In genomic region chr3:48501196-48501595, GRCh38 we compare ENCODE assay signal across 20 cellular contexts. TPM values are rescaled to one million over a fixed set of nuclear protein-coding genes. Genes with fewer than 3 reads are reported as not detected.
A peak's percentile ranks its signal among the peaks of the same experiment; 100 is the strongest.
DNase-seq lines count a peak whose midpoint lies in the region; ATAC-seq and TF ChIP-seq lines count a peak whose summit lies in the region.
"Had no signal": no experiment of that assay in that cellular context is flagged by ENCODE, and none has a peak within 500 bp of the region (broad histone marks: within the 10 kb centered on the region; RNA-seq: fewer than 3 reads in every experiment).

No MANE protein-coding gene starts in this region.

- WGBS in H9 (ENCODE audit: extremely low coverage, insufficient read length, low lambda C conversion rate), result no CpG with 5 or more reads among the region's 7 CpGs

- H2BK15ac ChIP-seq in H9 (ENCODE audit: low read depth, low read length), result no peak overlapping the region

- no peaks in the 10 kb centered on the region for H3K27me3 ChIP-seq in CD4-positive, CD25-positive, alpha-beta regulatory T cell (ENCODE audit: control insufficient read depth, insufficient read depth, low read length)
- H3K27me3 ChIP-seq in H9 (ENCODE audit: insufficient read depth, low read length) (no peaks in the 10 kb centered on the region), tibial artery (no peaks in the 10 kb centered on the region)
- H3K27me3 ChIP-seq: body of pancreas, gastroesophageal sphincter, left lung, pancreas, SJCRH30 had no signal

- no peak overlapping the region for H3K9ac ChIP-seq in H9 (ENCODE audit: extremely low read depth, insufficient read length, low read length)

- H3K79me2 ChIP-seq in H9 (ENCODE audit: insufficient read depth, low read length), result peaks cover 1% of the 10 kb centered on the region; the same call in 1 of the 2 replicates

- peaks cover 5 to 53% (median 23%) of the 10 kb centered on the region in 4 donors for H3K4me1 Mint-ChIP-seq in CD4-positive, CD25-positive, alpha-beta regulatory T cell
- H3K4me1 Mint-ChIP-seq in H9 (peaks cover 25 to 31% of the 10 kb centered on the region in 2 experiments), neural crest cell (peaks cover 6% of the 10 kb centered on the region)
- H3K4me1 Mint-ChIP-seq in central memory CD8-positive, alpha-beta T cell, result peaks cover 39% of the 10 kb centered on the region

- no peak overlapping the region for H2BK5ac ChIP-seq in H9 (ENCODE audit: insufficient read length, low read length)

- H3K4me1 ChIP-seq in CD4-positive, CD25-positive, alpha-beta regulatory T cell (ENCODE audit: control insufficient read depth, insufficient read depth, low read length, poor library complexity, severe bottlenecking), result peaks cover 26% of the 10 kb centered on the region
- H3K4me1 ChIP-seq in H9 (ENCODE audit: insufficient read depth, low read length), result peaks cover 4% of the 10 kb centered on the region; the same call in 1 of the 2 replicates
- H3K4me1 ChIP-seq in tibial artery, result peaks cover 0 to 28% (median 22%) of the 10 kb centered on the region in 4 donors

- H3K36me3 ChIP-seq in CD4-positive, CD25-positive, alpha-beta regulatory T cell (ENCODE audit: control insufficient read depth, insufficient read depth, low read length), result peaks cover 8% of the 10 kb centered on the region
- peaks cover 6 to 38% (median 31%) of the 10 kb centered on the region in 3 donors for H3K36me3 ChIP-seq in tibial artery
- H3K36me3 ChIP-seq: pancreas, SJCRH30 had no signal

- ATAC-seq in CD4-positive, CD25-positive, alpha-beta regulatory T cell (ENCODE audit: low read depth in 2 of 2), result no peak
- ATAC-seq in central memory CD8-positive, alpha-beta T cell (replicated peaks; ENCODE audit: extremely low read depth, poor library complexity, severe bottlenecking), result no peak
- ATAC-seq in HG03095 (IDR thresholded peaks at IDR 0.05; ENCODE audit: unreplicated experiment), result no peak
- ATAC-seq: activated CD4-positive, CD25-positive, alpha-beta regulatory T cell treated with anti-CD3 and anti-CD28 coated beads, Interleukin-2, amount 50 U/mL, for 24 hours; body of pancreas; gastroesophageal sphincter; left lung; mucosa of descending colon; pancreas had no signal

- H3K36me3 Mint-ChIP-seq in CD4-positive, CD25-positive, alpha-beta regulatory T cell, result peaks cover 13% of the 10 kb centered on the region
- H3K36me3 Mint-ChIP-seq in H9 (ENCODE audit: insufficient read depth in 1 of 3, low read depth in 3 of 3) (peaks cover 18 to 28% (median 28%) of the 10 kb centered on the region in 3 experiments), neural crest cell (ENCODE audit: low read depth) (peaks cover 5% of the 10 kb centered on the region)
- peaks cover 14% of the 10 kb centered on the region for H3K36me3 Mint-ChIP-seq in central memory CD8-positive, alpha-beta T cell (ENCODE audit: insufficient read depth)

- H2BK20ac ChIP-seq in H9 (ENCODE audit: low read depth, low read length, poor library complexity, severe bottlenecking), result no peak overlapping the region

- no peak overlapping the region for H3K4me2 ChIP-seq in H9 (ENCODE audit: insufficient read depth, insufficient read length, low read length)

- H3K27me3 Mint-ChIP-seq in CD4-positive, CD25-positive, alpha-beta regulatory T cell, result no peaks in the 10 kb centered on the region
- H3K27me3 Mint-ChIP-seq in H9 (ENCODE audit: low read depth), result peaks cover 8% of the 10 kb centered on the region
- H3K27me3 Mint-ChIP-seq in central memory CD8-positive, alpha-beta T cell, result no peaks in the 10 kb centered on the region
- no peaks in the 10 kb centered on the region for H3K27me3 Mint-ChIP-seq in neural crest cell (ENCODE audit: low read depth)

- peaks cover 11% of the 10 kb centered on the region for H3K23me2 ChIP-seq in H9 (ENCODE audit: insufficient read length, low read depth, low read length, poor library complexity, severe bottlenecking)

- H3K23ac ChIP-seq in H9 (ENCODE audit: insufficient read length, low read depth, low read length), result no peak overlapping the region

- H4K91ac ChIP-seq in H9 (ENCODE audit: insufficient read length, low read depth, low read length), result no peak overlapping the region

- no peak for DNase-seq in CD4-positive, CD25-positive, alpha-beta regulatory T cell
- no peak for DNase-seq in H9
- DNase-seq in central memory CD8-positive, alpha-beta T cell (ENCODE audit: low spot score in 2 of 2), result no peak
- no peak for DNase-seq in neural crest cell (ENCODE audit: low read depth, low spot score)
- DNase-seq in GM13977 (ENCODE audit: low spot score), result no peak
- no peak for DNase-seq in tibial artery
- DNase-seq: activated naive CD4-positive, alpha-beta T cell treated with anti-CD3 and anti-CD28 coated beads, Interleukin-2, amount 50 U/mL, for 16 hours; body of pancreas; cortex of kidney; GDM1; left lung; mucosa of descending colon; NCI-H1417 treated with DMSO at 0.1 percent for 48 hours; NCI-H526; SJCRH30; stimulated activated CD4-positive, alpha-beta T cell treated with anti-CD3 and anti-CD28 coated beads, Interleukin-2, amount 100 ng/mL, for 24 hours had no signal

- H3K4me3 Mint-ChIP-seq in CD4-positive, CD25-positive, alpha-beta regulatory T cell, result peak overlapping the region in 1 of 4 donors; percentile 19
- H3K4me3 Mint-ChIP-seq in H9, result no peak overlapping the region
- no peak overlapping the region for H3K4me3 Mint-ChIP-seq in central memory CD8-positive, alpha-beta T cell
- peak overlapping the region; percentile 38 for H3K4me3 Mint-ChIP-seq in neural crest cell

- H4K5ac ChIP-seq in H9 (ENCODE audit: insufficient read length, low read depth, low read length), result no peak overlapping the region

- no peak overlapping the region for H2BK12ac ChIP-seq in H9 (ENCODE audit: insufficient read length, low read depth, low read length)

- no peaks in the 10 kb centered on the region for H4K20me1 ChIP-seq in H9 (ENCODE audit: control insufficient read depth, insufficient read depth, insufficient read length)

- H3K4me3 ChIP-seq in CD4-positive, CD25-positive, alpha-beta regulatory T cell (ENCODE audit: low read depth, low read length), result no peak overlapping the region
- no peak overlapping the region for H3K4me3 ChIP-seq in tibial artery
- H3K4me3 ChIP-seq: body of pancreas, gastroesophageal sphincter, left lung, mucosa of descending colon, pancreas, SJCRH30 had no signal

- no peaks in the 10 kb centered on the region for H3K9me3 Mint-ChIP-seq in CD4-positive, CD25-positive, alpha-beta regulatory T cell
- H3K9me3 Mint-ChIP-seq in H9, result peaks cover 10% of the 10 kb centered on the region in 2 experiments; a peak in 4 of 5 replicates
- H3K9me3 Mint-ChIP-seq in central memory CD8-positive, alpha-beta T cell, result no peaks in the 10 kb centered on the region
- H3K9me3 Mint-ChIP-seq in neural crest cell, result no peaks in the 10 kb centered on the region

- H3K56ac ChIP-seq in H9 (ENCODE audit: insufficient read length, low read depth, low read length), result no peak overlapping the region

- no peak overlapping the region for H3K4ac ChIP-seq in H9 (ENCODE audit: low read depth, low read length)

- H2AFZ ChIP-seq in H9 (ENCODE audit: low read length), result no peak overlapping the region

- no peak overlapping the region for H3K27ac ChIP-seq in CD4-positive, CD25-positive, alpha-beta regulatory T cell (ENCODE audit: insufficient read depth, low read length, poor library complexity, severe bottlenecking)
- no peak overlapping the region for H3K27ac ChIP-seq in H9 (ENCODE audit: insufficient read length, low read depth, low read length)
- no peak overlapping the region for H3K27ac ChIP-seq in tibial artery
- H3K27ac ChIP-seq: body of pancreas, pancreas, SJCRH30 had no signal

- no peaks in the 10 kb centered on the region for H3K9me3 ChIP-seq in CD4-positive, CD25-positive, alpha-beta regulatory T cell (ENCODE audit: control insufficient read depth in 2 of 2, low read length in 2 of 2)
- H3K9me3 ChIP-seq in H9 (ENCODE audit: control insufficient read depth, low read depth, low read length) (no peaks in the 10 kb centered on the region), tibial artery (no peaks in the 10 kb centered on the region)
- H3K9me3 ChIP-seq: body of pancreas, gastroesophageal sphincter, left lung, pancreas, SJCRH30 had no signal

- H4K8ac ChIP-seq in H9 (replicated peaks; ENCODE audit: insufficient read length, low read depth, low read length), result no peak overlapping the region

- in situ Hi-C loops in GM13977 (cut with MboI; ENCODE audit: low pct_unique_long_range_greater_than_20kb, low sequenced_read_pairs, unreplicated experiment), result no loop called here

- H2BK120ac ChIP-seq in H9 (ENCODE audit: low read depth, low read length, poor library complexity, severe bottlenecking), result no peak overlapping the region

- H3K14ac ChIP-seq in H9 (ENCODE audit: insufficient read depth, low read length), result no peak overlapping the region

- no peak overlapping the region for H2AK5ac ChIP-seq in H9 (ENCODE audit: insufficient read length, low read length)

- peak overlapping the region; percentile 86 to 99 (median 90) for H3K27ac Mint-ChIP-seq in CD4-positive, CD25-positive, alpha-beta regulatory T cell
- H3K27ac Mint-ChIP-seq in H9 (peak overlapping the region; percentile 2 to 66 (median 63); a peak in 5 of 7 replicates), neural crest cell (ENCODE audit: unreplicated experiment) (no peak overlapping the region)
- peak overlapping the region; percentile 88 for H3K27ac Mint-ChIP-seq in central memory CD8-positive, alpha-beta T cell (ENCODE audit: low read depth)

- no peak overlapping the region for H3T11ph ChIP-seq in H9 (ENCODE audit: low read length)

- H3K79me1 ChIP-seq in H9 (ENCODE audit: insufficient read depth, low read depth, low read length, poor library complexity, severe bottlenecking), result no peaks in the 10 kb centered on the region

- no peak for TF ChIP-seq CTCF in H9 (conservative IDR thresholded peaks at IDR 0.05)
- TF ChIP-seq CTCF in neural crest cell (conservative IDR thresholded peaks at IDR 0.05), result no peak
- no peak for TF ChIP-seq CTCF in GM13977 (IDR thresholded peaks at IDR 0.05; ENCODE audit: extremely low read depth, insufficient read depth, missing control alignments)
- TF ChIP-seq CTCF in tibial artery (IDR thresholded peaks at IDR 0.05), result no peak

- intact Hi-C loops in tibial artery (cut with DNase I; ENCODE audit: low total_unique reads), result no loop called here

- no peak overlapping the region for H3K18ac ChIP-seq in H9 (ENCODE audit: insufficient read length, low read depth, low read length)

RNA-seq across cellular contexts. Expression of gene SHISA5, which starts 2.8 kb away (rescaled TPM):
- total RNA-seq in CD4-positive, CD25-positive, alpha-beta regulatory T cell, result 197 TPM
- polyA plus RNA-seq in CD4-positive, CD25-positive, alpha-beta regulatory T cell, result 100 to 1,000 TPM; 415 to 598 (median 440) TPM
- total RNA-seq in H9 (2021), result 171 and 174 TPM in 2 replicates
- 117 and 124 TPM in 2 replicates for total RNA-seq in neural crest cell

RNA-seq across cellular contexts. Expression of gene ATRIP, which starts 54.7 kb away (rescaled TPM):
- 11.5 TPM for total RNA-seq in CD4-positive, CD25-positive, alpha-beta regulatory T cell
- 10 to 100 TPM in 3 of 4 donors, 1 to 10 TPM in 1; 9.6 to 14.7 (median 13.3) TPM for polyA plus RNA-seq in CD4-positive, CD25-positive, alpha-beta regulatory T cell
- total RNA-seq in H9 (2021) (16.3 and 17.5 TPM in 2 replicates), neural crest cell (21.8 and 22.1 TPM in 2 replicates)

RNA-seq across cellular contexts. Expression of gene PFKFB4, which starts 55.4 kb away (rescaled TPM):
- 1.8 TPM for total RNA-seq in CD4-positive, CD25-positive, alpha-beta regulatory T cell
- 1 to 10 TPM in 3 of 4 donors, under 1 TPM in 1; 0.96 to 1.5 (median 1.4) TPM for polyA plus RNA-seq in CD4-positive, CD25-positive, alpha-beta regulatory T cell
- total RNA-seq in H9 (2021), result 12.3 and 13.9 TPM in 2 replicates
- total RNA-seq in neural crest cell, result 19.2 and 20.4 TPM in 2 replicates
